ENCODE assay signal across 9 cellular contexts in the genomic region with DNA sequence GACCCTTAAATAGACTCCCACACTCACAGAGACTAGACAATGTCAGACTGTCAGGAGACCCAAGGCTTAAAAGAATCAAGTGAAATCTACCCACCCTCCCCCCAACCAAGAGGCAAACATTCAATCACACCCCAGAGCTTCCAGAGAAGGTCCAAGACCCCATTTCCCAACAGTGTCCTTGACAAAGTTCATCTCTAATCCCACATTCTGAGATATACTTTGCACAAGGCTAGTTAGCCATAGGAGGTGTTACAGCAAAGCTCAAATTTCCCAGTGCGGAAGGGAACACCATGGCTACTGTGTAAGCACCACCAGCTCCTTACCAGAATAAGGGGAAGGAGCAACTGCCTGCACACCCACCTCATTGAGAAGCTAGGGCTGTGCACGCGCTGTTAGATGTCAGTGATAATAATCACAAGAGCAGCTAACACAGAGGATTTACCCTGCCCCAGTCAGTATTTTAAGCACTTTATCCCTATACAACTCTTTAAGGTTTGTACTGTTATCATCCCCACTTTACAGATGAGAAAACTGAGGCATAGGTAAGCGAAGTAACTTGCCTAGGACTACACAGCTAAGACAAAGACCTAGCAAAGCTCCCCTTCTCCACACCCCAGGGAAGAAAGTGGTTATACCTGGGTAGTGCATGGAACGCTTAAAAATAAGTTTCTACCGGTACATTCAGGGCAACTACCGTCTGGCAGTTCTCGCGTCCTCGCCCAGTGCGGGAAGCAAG. TPM values are rescaled to one million over a fixed set of nuclear protein-coding genes. Genes with fewer than 3 reads are reported as not detected.
DNase-seq lines count a peak whose midpoint lies in the region; ATAC-seq and TF ChIP-seq lines count a peak whose summit lies in the region.
"Had no signal": no experiment of that assay in that cellular context is flagged by ENCODE, and none has a peak within 500 bp of the region (broad histone marks: within the 10 kb centered on the region; RNA-seq: fewer than 3 reads in every experiment).

No MANE protein-coding gene starts in this region.

- peak overlapping the region; percentile 80 to 88 (median 81) for H3K4me3 Mint-ChIP-seq in nephron

- H3K4me3 ChIP-seq in AG10803 (ENCODE audit: low read length) (peak overlapping the region; percentile 84), dorsolateral prefrontal cortex (peak overlapping the region; percentile 41 to 85 (median 70))

- TF ChIP-seq RAD21 in Ishikawa (IDR thresholded peaks at IDR 0.05; ENCODE audit: low read depth): no peak

- peaks cover 42% of the 10 kb centered on the region for H3K4me1 Mint-ChIP-seq in nephron

- peak overlapping the region in 12 of 59 donors; percentile 12 to 68 (median 36) for H3K27ac ChIP-seq in dorsolateral prefrontal cortex
- H3K27ac ChIP-seq: KMS-11 had no signal

- no peaks in the 10 kb centered on the region for H3K9me3 Mint-ChIP-seq in nephron

- intact Hi-C loops in dorsolateral prefrontal cortex (cut with DNase I): loop anchor here in 1 of 2 donors (5.0 kb wide), 1 partner anchor 80 kb away; no protein-coding TSS in a partner anchor

- H3K27me3 ChIP-seq in dorsolateral prefrontal cortex: peaks cover 0 to 26% (median 3%) of the 10 kb centered on the region in 45 donors

- TF ChIP-seq CTCF in AG10803 (conservative IDR thresholded peaks at IDR 0.05; ENCODE audit: low read length): no peak
- TF ChIP-seq CTCF in dorsolateral prefrontal cortex (IDR thresholded peaks at IDR 0.05 in 54 of 56, conservative IDR thresholded peaks at IDR 0.05 in 2 of 56; ENCODE audit: low read depth in 1 of 56, partially characterized antibody in 56 of 56): no peak
- TF ChIP-seq CTCF in nephron (IDR thresholded peaks at IDR 0.05; ENCODE audit: unreplicated experiment in 3 of 3): no peak

- ATAC-seq in GM18502 (IDR thresholded peaks at IDR 0.05; ENCODE audit: poor library complexity, unreplicated experiment): no peak

- H3K36me3 Mint-ChIP-seq in nephron (ENCODE audit: low read depth): peaks cover 13% of the 10 kb centered on the region

- H3K27me3 Mint-ChIP-seq in nephron (ENCODE audit: low read depth): no peaks in the 10 kb centered on the region

- peak overlapping the region; percentile 72 to 96 (median 89) for H3K27ac Mint-ChIP-seq in nephron

- TF ChIP-seq EP300 in Ishikawa (IDR thresholded peaks at IDR 0.05; ENCODE audit: borderline replicate concordance): no peak

- no peak for DNase-seq in AG10803 (ENCODE audit: low read depth)
- no peak for DNase-seq in dorsolateral prefrontal cortex
- DNase-seq in iPS-NIHi11 (ENCODE audit: low spot score): no peak
- no peak for DNase-seq in NCI-H510A treated with DMSO at 0.1 percent for 48 hours (lab: John Stamatoyannopoulos, UW)
- DNase-seq in hypothalamus (lab: John Stamatoyannopoulos, UW): no peak

TF ChIP-seq in Ishikawa, 13 proteins besides CTCF, POLR2A, EP300 and RAD21:
- no peak for TF ChIP-seq YY1 (IDR thresholded peaks at IDR 0.05; ENCODE audit: low read depth)
- TF ChIP-seq, protein P1, sequence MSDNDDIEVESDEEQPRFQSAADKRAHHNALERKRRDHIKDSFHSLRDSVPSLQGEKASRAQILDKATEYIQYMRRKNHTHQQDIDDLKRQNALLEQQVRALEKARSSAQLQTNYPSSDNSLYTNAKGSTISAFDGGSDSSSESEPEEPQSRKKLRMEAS (IDR thresholded peaks at IDR 0.05): 0 out of 2 replicates have a peak, but pooled peaks have one; percentile 3

RNA-seq across cellular contexts. Expression of a gene that starts 17.3 kb away (rescaled TPM):
- total RNA-seq in dorsolateral prefrontal cortex: under 1 TPM in 2 of 120 experiments, not detected in 118; 0.19 to 0.22 TPM
